Comparison of ENCODE assay signal across 26 cellular contexts in the genomic region with DNA sequence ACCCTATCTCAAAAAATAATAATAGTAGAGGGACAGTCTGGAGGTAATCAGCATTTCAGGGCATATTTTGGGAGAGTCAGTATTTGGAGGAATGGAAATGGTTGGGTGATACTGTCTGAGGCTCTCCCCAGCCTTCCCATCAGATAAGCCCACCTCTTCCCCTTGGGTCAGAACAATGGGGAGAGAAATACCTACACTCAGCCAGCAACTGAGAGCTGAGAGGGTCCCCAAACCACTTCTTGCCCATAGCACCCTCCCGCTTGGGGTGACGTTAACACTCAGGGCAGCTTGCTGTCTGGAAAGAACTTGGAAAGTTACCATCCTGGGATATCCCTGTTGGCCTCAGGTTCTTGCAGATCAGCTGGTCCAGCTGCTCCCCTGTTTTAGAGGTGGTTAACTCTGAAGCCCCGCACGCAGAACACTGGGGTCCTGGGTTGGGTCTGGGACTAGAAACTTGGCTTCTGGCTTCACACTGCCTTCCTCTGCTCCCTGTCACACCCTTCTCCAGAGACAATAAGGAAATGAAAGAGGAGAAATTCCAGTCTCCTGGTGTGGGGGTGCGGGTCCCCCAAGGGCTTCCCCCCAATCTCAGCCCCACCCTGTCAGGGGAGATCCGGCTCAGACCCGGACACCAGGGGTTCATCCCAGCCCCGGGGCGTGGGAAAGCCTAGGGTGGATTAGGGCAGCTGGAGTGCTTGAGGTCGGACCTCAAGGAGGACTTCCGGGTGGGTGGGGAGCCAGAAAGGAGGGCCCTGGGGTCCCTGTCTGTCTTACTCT. TPM values are rescaled to one million over a fixed set of nuclear protein-coding genes. Genes with fewer than 3 reads are reported as not detected.
A peak's percentile ranks its signal among the peaks of the same experiment; 100 is the strongest.
DNase-seq lines count a peak whose midpoint lies in the region; ATAC-seq and TF ChIP-seq lines count a peak whose summit lies in the region.
"Had no signal": no experiment of that assay in that cellular context is flagged by ENCODE, and none has a peak within 500 bp of the region (broad histone marks: within the 10 kb centered on the region; RNA-seq: fewer than 3 reads in every experiment).

No MANE protein-coding gene starts in this region.

- no peak overlapping the region for H2AFZ ChIP-seq in smooth muscle cell (ENCODE audit: low read depth)

- WGBS in liver, result 37% methylated on average over 11 of the region's 11 CpGs
- WGBS in smooth muscle cell (ENCODE audit: low lambda C conversion rate), result 83% methylated on average over 11 of the region's 11 CpGs

- peaks cover 7% of the 10 kb centered on the region for H3K79me2 ChIP-seq in smooth muscle cell (ENCODE audit: low read depth)

- no peak overlapping the region for H3K4me2 ChIP-seq in smooth muscle cell

- peaks cover 4% of the 10 kb centered on the region for H3K36me3 Mint-ChIP-seq in T-helper 17 cell (ENCODE audit: low read depth)
- H3K36me3 Mint-ChIP-seq: stimulated activated memory B cell treated with anti-CD40 and anti-IgM and Interleukin-4, amounts not matched to agents 10 μg/mL and 1 μg/mL and 100 μg/mL, for 72 hours had no signal

- H3K9ac ChIP-seq in liver (ENCODE audit: low read depth in 1 of 2, low read length in 2 of 2) (peak overlapping the region; percentile 98 to 99), smooth muscle cell (ENCODE audit: low read depth) (no peak overlapping the region)

- TF ChIP-seq RAD21 in liver (IDR thresholded peaks at IDR 0.05), result no peak

- peaks cover 6 to 54% (median 31%) of the 10 kb centered on the region in 4 donors for H3K4me1 ChIP-seq in liver (ENCODE audit: control insufficient read depth in 4 of 4, insufficient read depth in 4 of 4, low read length in 3 of 4)
- peaks cover 5% of the 10 kb centered on the region for H3K4me1 ChIP-seq in smooth muscle cell (ENCODE audit: low read depth)
- H3K4me1 ChIP-seq: SJCRH30 had no signal

- H3K9me3 ChIP-seq in T-helper 17 cell (ENCODE audit: control insufficient read depth, low read length, poor library complexity, severe bottlenecking) (no peaks in the 10 kb centered on the region), liver (ENCODE audit: control insufficient read depth in 4 of 4, low read length in 3 of 4) (no peaks in the 10 kb centered on the region), smooth muscle cell (replicated peaks; ENCODE audit: low read depth) (no peaks in the 10 kb centered on the region)
- H3K9me3 ChIP-seq: esophagus muscularis mucosa, gastroesophageal sphincter, left lung, SJCRH30, tibial artery had no signal

- no peaks in the 10 kb centered on the region for H3F3A ChIP-seq in smooth muscle cell (ENCODE audit: low read depth)

- H3K27ac ChIP-seq in liver (ENCODE audit: low read depth in 1 of 2, low read length in 2 of 2) (peak overlapping the region; percentile 96), smooth muscle cell (ENCODE audit: low read depth) (no peak overlapping the region)
- H3K27ac ChIP-seq: esophagus muscularis mucosa, gastroesophageal sphincter, left lung, SJCRH30, tibial artery had no signal

- H3K4me3 ChIP-seq in liver (ENCODE audit: low read depth in 1 of 3, low read length in 3 of 3) (peak overlapping the region; percentile 47 to 92 (median 83)), smooth muscle cell (peak overlapping the region; percentile 21)
- H3K4me3 ChIP-seq: esophagus muscularis mucosa, gastroesophageal sphincter, left lung, SJCRH30, tibial artery had no signal

- H3K27me3 ChIP-seq in liver (ENCODE audit: control insufficient read depth in 4 of 4, insufficient read depth in 4 of 4, low read length in 3 of 4) (no peaks in the 10 kb centered on the region), smooth muscle cell (ENCODE audit: low read depth) (peaks cover 12% of the 10 kb centered on the region)

- peaks cover 13% of the 10 kb centered on the region for H3K27me3 Mint-ChIP-seq in T-helper 17 cell

- H3K4me3 Mint-ChIP-seq in T-helper 17 cell, result no peak overlapping the region
- H3K4me3 Mint-ChIP-seq: activated CD4-positive, alpha-beta memory T cell treated with anti-CD3 and anti-CD28 coated beads for 36 hours; activated naive CD4-positive, alpha-beta T cell treated with anti-CD3 and anti-CD28 coated beads for 36 hours; stimulated activated memory B cell treated with anti-CD40 and anti-IgM and Interleukin-4, amounts not matched to agents 10 μg/mL and 1 μg/mL and 100 μg/mL, for 72 hours; T-helper 1 cell treated with Interleukin-12 subunit alpha and Interleukin-12 subunit beta and Interleukin-4 antibody, amounts not matched to agents 30 μg/mL and 1 μg/mL, for 36 hours had no signal

- no peaks in the 10 kb centered on the region for H4K20me1 ChIP-seq in smooth muscle cell (ENCODE audit: low read depth)

- H3K27ac Mint-ChIP-seq in T-helper 17 cell, result peak overlapping the region; percentile 24
- H3K27ac Mint-ChIP-seq: activated CD4-positive, alpha-beta memory T cell treated with anti-CD3 and anti-CD28 coated beads for 36 hours; activated naive CD4-positive, alpha-beta T cell treated with anti-CD3 and anti-CD28 coated beads for 36 hours; stimulated activated memory B cell treated with anti-CD40 and anti-IgM and Interleukin-4, amounts not matched to agents 10 μg/mL and 1 μg/mL and 100 μg/mL, for 72 hours had no signal

- DNase-seq in T-helper 17 cell, result no peak
- no peak for DNase-seq in smooth muscle cell (lab: John Stamatoyannopoulos, UW; ENCODE audit: unreplicated experiment)
- DNase-seq in NCI-H1930 (lab: John Stamatoyannopoulos, UW), result no peak
- no peak for DNase-seq in NCI-H2171 treated with DMSO at 0.1 percent for 48 hours (lab: John Stamatoyannopoulos, UW)
- DNase-seq: activated CD4-positive, alpha-beta memory T cell treated with anti-CD3 and anti-CD28 coated beads for 36 hours; activated naive CD4-positive, alpha-beta T cell treated with anti-CD3 and anti-CD28 coated beads for 36 hours; activated T-cell treated with anti-CD3 and anti-CD28 coated beads for 4 hours; CD4-positive, alpha-beta memory T cell; central memory CD4-positive, alpha-beta T cell; DMS79; NCI-H1417 treated with DMSO at 0.1 percent for 48 hours; NCI-H69; nucleus accumbens; right cardiac atrium; SJCRH30; tibial artery had no signal

- H3K36me3 ChIP-seq in liver (ENCODE audit: control insufficient read depth in 4 of 4, insufficient read depth in 3 of 4, low read depth in 1 of 4, low read length in 3 of 4), result no peaks in the 10 kb centered on the region
- H3K36me3 ChIP-seq in smooth muscle cell (ENCODE audit: low read depth), result no peaks in the 10 kb centered on the region
- H3K36me3 ChIP-seq: esophagus muscularis mucosa, gastroesophageal sphincter, left lung, SJCRH30, tibial artery had no signal

- no peak for ATAC-seq in T-helper 17 cell
- ATAC-seq in HG02885 (IDR thresholded peaks at IDR 0.05; ENCODE audit: poor library complexity, unreplicated experiment), result no peak
- ATAC-seq: gastroesophageal sphincter; HCT116; left lung; right cardiac atrium; stimulated activated memory B cell treated with anti-CD40 and anti-IgM and Interleukin-4, amounts not matched to agents 10 μg/mL and 1 μg/mL and 100 μg/mL, for 72 hours had no signal

- TF ChIP-seq CTCF in liver (IDR thresholded peaks at IDR 0.05; ENCODE audit: low read depth, low read length, missing input control) (no peak), smooth muscle cell (IDR thresholded peaks at IDR 0.05; ENCODE audit: borderline replicate concordance, insufficient read depth, poor library complexity, severe bottlenecking) (no peak)

- H3K4me1 Mint-ChIP-seq in T-helper 17 cell, result peaks cover 26% of the 10 kb centered on the region

TF ChIP-seq in liver, 16 proteins besides CTCF, POLR2A, EP300 and RAD21 (continues in another document):
- TF ChIP-seq YY1 (IDR thresholded peaks at IDR 0.05) (no peak), FOXA2 (IDR thresholded peaks at IDR 0.05) (no peak), TAF1 (conservative IDR thresholded peaks at IDR 0.05) (no peak), HNF4G (IDR thresholded peaks at IDR 0.05) (no peak)

RNA-seq across cellular contexts. Expression of a gene that starts 2.5 kb away (rescaled TPM):
- total RNA-seq in T-helper 17 cell (not detected), liver (10 to 100 TPM; 12.3 to 30.8 TPM), smooth muscle cell (0.13 and 0.76 TPM in 2 replicates)
- polyA plus RNA-seq in liver (10 to 100 TPM; 11.5 to 37.1 TPM), smooth muscle cell (0.50 and 0.65 TPM in 2 replicates)
- total RNA-seq: CD4-positive, alpha-beta memory T cell; esophagus muscularis mucosa; right cardiac atrium had no signal
- polyA plus RNA-seq: CD4-positive, alpha-beta memory T cell; right cardiac atrium had no signal

RNA-seq across cellular contexts. Expression of a gene that starts 3.6 kb away (rescaled TPM):
- total RNA-seq in T-helper 17 cell (10 to 100 TPM; 75.5 to 81.6 TPM), liver (10 to 100 TPM; 22.2 to 26.1 TPM), smooth muscle cell (30.9 and 33.3 TPM in 2 replicates)
- polyA plus RNA-seq in liver (10 to 100 TPM in 1 of 2 donors, 1 to 10 TPM in 1; 5.5 to 26.0 TPM), smooth muscle cell (28.6 and 34.1 TPM in 2 replicates)

RNA-seq across cellular contexts. Expression of a gene that starts 19.4 kb away (rescaled TPM):
- total RNA-seq in T-helper 17 cell (10 to 100 TPM; 16.0 to 18.7 TPM), liver (10 to 100 TPM; 16.5 to 16.8 TPM), smooth muscle cell (10.4 and 19.0 TPM in 2 replicates)
- polyA plus RNA-seq in liver (10 to 100 TPM in 1 of 2 donors, 1 to 10 TPM in 1; 4.9 to 16.3 TPM), smooth muscle cell (11.2 and 12.9 TPM in 2 replicates)

RNA-seq across cellular contexts. Expression of a gene that starts 35.8 kb away (rescaled TPM):
- total RNA-seq in T-helper 17 cell (1 to 10 TPM; 7.1 to 7.5 TPM), liver (1 to 10 TPM in 1 of 2 donors, under 1 TPM in 1; 0.70 to 1.8 TPM), smooth muscle cell (1.6 and 3.9 TPM in 2 replicates)
- polyA plus RNA-seq in liver (1 to 10 TPM in 1 of 2 donors, under 1 TPM in 1; 0.90 to 3.0 TPM), smooth muscle cell (2.1 and 3.5 TPM in 2 replicates)

RNA-seq across cellular contexts. Expression of a gene that starts 48.0 kb away (rescaled TPM):
- total RNA-seq in T-helper 17 cell (not detected), liver (not detected), smooth muscle cell (not detected in 2 replicates)
- polyA plus RNA-seq in liver (not detected), smooth muscle cell (not detected in 2 replicates)
- total RNA-seq: activated CD4-positive, alpha-beta memory T cell treated with anti-CD3 and anti-CD28 coated beads for 36 hours; activated naive CD4-positive, alpha-beta T cell treated with anti-CD3 and anti-CD28 coated beads for 36 hours; CD4-positive, alpha-beta memory T cell; esophagus muscularis mucosa; gastroesophageal sphincter; left lung; M059J; mucosa of gallbladder; right cardiac atrium; SJCRH30 had no signal
- polyA plus RNA-seq: CD4-positive, alpha-beta memory T cell; right cardiac atrium had no signal
